In the genomic region with DNA sequence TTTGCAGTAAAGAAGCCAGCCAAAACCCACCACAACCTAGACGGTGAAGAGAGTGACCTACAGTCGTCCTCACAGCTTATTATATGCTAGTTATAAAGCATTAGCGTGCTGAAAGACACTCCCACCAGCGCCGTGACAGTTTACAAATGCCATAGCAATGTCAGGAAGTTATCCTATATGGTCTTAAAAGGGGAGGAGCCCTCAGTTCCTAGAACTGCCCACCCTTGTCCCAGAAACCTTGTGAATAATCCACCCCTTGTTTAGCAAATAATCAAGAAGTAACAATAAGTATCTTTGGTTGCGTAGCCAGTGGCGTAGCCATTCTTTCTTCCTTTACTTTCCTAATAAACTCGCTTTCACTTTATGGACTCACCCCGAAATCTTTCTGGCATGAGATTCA, we compare ENCODE assay signal across 9 cellular contexts.
DNase-seq lines count a peak whose midpoint lies in the region; ATAC-seq and TF ChIP-seq lines count a peak whose summit lies in the region.
"Had no signal": no experiment of that assay in that cellular context is flagged by ENCODE, and none has a peak within 500 bp of the region (broad histone marks: within the 10 kb centered on the region; RNA-seq: fewer than 3 reads in every experiment).

No MANE protein-coding gene starts in this region.

- H3K4me1 ChIP-seq in CD4-positive, CD25-positive, alpha-beta regulatory T cell (ENCODE audit: control insufficient read depth, insufficient read depth, low read length, poor library complexity, severe bottlenecking) = no peaks in the 10 kb centered on the region
- H3K4me1 ChIP-seq in muscle layer of duodenum (ENCODE audit: control insufficient read depth in 1 of 2, insufficient read depth in 2 of 2, low read length in 2 of 2) = no peaks in the 10 kb centered on the region

- H3K27ac ChIP-seq in CD4-positive, CD25-positive, alpha-beta regulatory T cell (ENCODE audit: insufficient read depth, low read length, poor library complexity, severe bottlenecking) = no peak overlapping the region
- H3K27ac ChIP-seq in brain microvascular endothelial cell (no peak overlapping the region), muscle layer of duodenum (ENCODE audit: low read length) (no peak overlapping the region)

- H3K27me3 Mint-ChIP-seq in CD4-positive, CD25-positive, alpha-beta regulatory T cell = peaks cover 6% of the 10 kb centered on the region

- H3K4me1 Mint-ChIP-seq in CD4-positive, CD25-positive, alpha-beta regulatory T cell = peaks cover 0 to 8% (median 0%) of the 10 kb centered on the region in 4 donors

- no peaks in the 10 kb centered on the region for H3K9me3 ChIP-seq in CD4-positive, CD25-positive, alpha-beta regulatory T cell (ENCODE audit: control insufficient read depth in 2 of 2, low read length in 2 of 2)
- no peaks in the 10 kb centered on the region for H3K9me3 ChIP-seq in muscle layer of duodenum (ENCODE audit: control insufficient read depth in 1 of 2, low read length in 2 of 2)

- H3K9me3 Mint-ChIP-seq in CD4-positive, CD25-positive, alpha-beta regulatory T cell = peaks cover 0 to 3% (median 0%) of the 10 kb centered on the region in 7 donors

- TF ChIP-seq CTCF in brain microvascular endothelial cell (IDR thresholded peaks at IDR 0.05; ENCODE audit: low read depth, low read length, missing control alignments) = no peak

- H3K4me3 Mint-ChIP-seq in CD4-positive, CD25-positive, alpha-beta regulatory T cell = peak overlapping the region in 2 of 4 donors; percentile 42 to 58

- H3K4me3 ChIP-seq in CD4-positive, CD25-positive, alpha-beta regulatory T cell (ENCODE audit: low read depth, low read length) = peak overlapping the region; percentile 42
- H3K4me3 ChIP-seq in brain microvascular endothelial cell (ENCODE audit: low read depth, low read length) (peak overlapping the region; percentile 35), muscle layer of duodenum (ENCODE audit: low read depth in 1 of 2, low read length in 2 of 2) (peak overlapping the region; percentile 51)

- DNase-seq in CD4-positive, CD25-positive, alpha-beta regulatory T cell = no peak
- DNase-seq in brain microvascular endothelial cell (peak; percentile 4), SK-N-DZ (ENCODE audit: low spot score) (no peak), LoVo (ENCODE audit: low spot score) (no peak)
- DNase-seq in activated CD4-positive, CD25-positive, alpha-beta regulatory T cell treated with anti-CD3 and anti-CD28 coated beads, Interleukin-2, amount 50 U/mL, for 72 hours = no peak
- DNase-seq: NK-92 treated with Interleukin-12 subunit alpha and Interleukin-12 subunit beta, amount 100 ng/mL, for 24 hours had no signal

- no peaks in the 10 kb centered on the region for H3K36me3 ChIP-seq in CD4-positive, CD25-positive, alpha-beta regulatory T cell (ENCODE audit: control insufficient read depth, insufficient read depth, low read length)
- H3K36me3 ChIP-seq in brain microvascular endothelial cell (replicated peaks) = no peaks in the 10 kb centered on the region
- no peaks in the 10 kb centered on the region for H3K36me3 ChIP-seq in muscle layer of duodenum (ENCODE audit: control insufficient read depth in 1 of 2, insufficient read depth in 2 of 2, low read length in 2 of 2)

- no peaks in the 10 kb centered on the region for H3K27me3 ChIP-seq in CD4-positive, CD25-positive, alpha-beta regulatory T cell (ENCODE audit: control insufficient read depth, insufficient read depth, low read length)
- no peaks in the 10 kb centered on the region for H3K27me3 ChIP-seq in brain microvascular endothelial cell (replicated peaks)
- no peaks in the 10 kb centered on the region for H3K27me3 ChIP-seq in muscle layer of duodenum (ENCODE audit: low read depth, low read length)

- no peaks in the 10 kb centered on the region for H3K36me3 Mint-ChIP-seq in CD4-positive, CD25-positive, alpha-beta regulatory T cell

- in situ Hi-C loops in brain microvascular endothelial cell (cut with HindIII; ENCODE audit: low pct_ligation_motif_present, low sequenced_read_pairs) = no loop called here

- no peak for ATAC-seq in CD4-positive, CD25-positive, alpha-beta regulatory T cell (ENCODE audit: low read depth in 2 of 2)
- ATAC-seq in GM19455 (IDR thresholded peaks at IDR 0.05; ENCODE audit: unreplicated experiment) (peak; percentile 17), GM18861 (IDR thresholded peaks at IDR 0.05; ENCODE audit: unreplicated experiment) (no peak)

- no peak overlapping the region for H3K27ac Mint-ChIP-seq in CD4-positive, CD25-positive, alpha-beta regulatory T cell
